ENCODE assay signal across 1 cellular context in genomic region chr14:103057372-103058208, GRCh38.
TF ChIP-seq lines count a peak whose summit lies in the region.

Gene CDC42BPB (minus strand): TSS chr14:103057549. CDS start chr14:103057173, 376 bp downstream.

TF ChIP-seq in K562, 482 proteins besides CTCF, POLR2A, EP300 and RAD21 (continued from another document):
- TF ChIP-seq ZBTB33 (CRISPR knock-in tag; IDR thresholded peaks at IDR 0.05): peak; percentile 30; the same call in 1 of the 2 replicates
- TF ChIP-seq ZNF12 (CRISPR knock-in tag; IDR thresholded peaks at IDR 0.05): no peak
- no peak for TF ChIP-seq CHD2 (IDR thresholded peaks at IDR 0.05; ENCODE audit: low read depth, low read length)
- TF ChIP-seq TAF7 (tag; IDR thresholded peaks at IDR 0.05): no peak
- TF ChIP-seq ZBTB1 (CRISPR knock-in tag; IDR thresholded peaks at IDR 0.05; ENCODE audit: borderline replicate concordance, low read depth): no peak
- 0 out of 2 replicates have a peak, but pooled peaks have one; percentile 46 for TF ChIP-seq ZNF511 (CRISPR knock-in tag; IDR thresholded peaks at IDR 0.05)
- no peak for TF ChIP-seq ZNF140 (CRISPR knock-in tag; IDR thresholded peaks at IDR 0.05)
- TF ChIP-seq TGIF2 (CRISPR knock-in tag; IDR thresholded peaks at IDR 0.05): no peak
- TF ChIP-seq COPS2 (conservative IDR thresholded peaks at IDR 0.05): no peak
- no peak for TF ChIP-seq ZNF316 (IDR thresholded peaks at IDR 0.05)
- no peak for TF ChIP-seq CSDE1 (IDR thresholded peaks at IDR 0.05)
- no peak for TF ChIP-seq KDM4B (IDR thresholded peaks at IDR 0.05; ENCODE audit: borderline replicate concordance in 2 of 2, low read depth in 1 of 2)
- TF ChIP-seq SMARCA4 (IDR thresholded peaks at IDR 0.05): no peak
- no peak for TF ChIP-seq ARID4B (CRISPR knock-in tag; IDR thresholded peaks at IDR 0.05)
- no peak for TF ChIP-seq SIN3A (IDR thresholded peaks at IDR 0.05; ENCODE audit: borderline replicate concordance in 2 of 2, control insufficient read depth in 1 of 2, low read depth in 2 of 2, low read length in 2 of 2)
- no peak for TF ChIP-seq DACH1 (IDR thresholded peaks at IDR 0.05; ENCODE audit: partially characterized antibody)
- peak; percentile 55 for TF ChIP-seq MEIS2 (IDR thresholded peaks at IDR 0.05; ENCODE audit: partially characterized antibody)
- TF ChIP-seq CXXC5 (CRISPR knock-in tag; IDR thresholded peaks at IDR 0.05): peak; percentile 56
- TF ChIP-seq MAX (CRISPR knock-in tag; IDR thresholded peaks at IDR 0.05): peak; percentile 77
- no peak for TF ChIP-seq SIN3B (IDR thresholded peaks at IDR 0.05; ENCODE audit: low read depth)
